In the genomic region with DNA sequence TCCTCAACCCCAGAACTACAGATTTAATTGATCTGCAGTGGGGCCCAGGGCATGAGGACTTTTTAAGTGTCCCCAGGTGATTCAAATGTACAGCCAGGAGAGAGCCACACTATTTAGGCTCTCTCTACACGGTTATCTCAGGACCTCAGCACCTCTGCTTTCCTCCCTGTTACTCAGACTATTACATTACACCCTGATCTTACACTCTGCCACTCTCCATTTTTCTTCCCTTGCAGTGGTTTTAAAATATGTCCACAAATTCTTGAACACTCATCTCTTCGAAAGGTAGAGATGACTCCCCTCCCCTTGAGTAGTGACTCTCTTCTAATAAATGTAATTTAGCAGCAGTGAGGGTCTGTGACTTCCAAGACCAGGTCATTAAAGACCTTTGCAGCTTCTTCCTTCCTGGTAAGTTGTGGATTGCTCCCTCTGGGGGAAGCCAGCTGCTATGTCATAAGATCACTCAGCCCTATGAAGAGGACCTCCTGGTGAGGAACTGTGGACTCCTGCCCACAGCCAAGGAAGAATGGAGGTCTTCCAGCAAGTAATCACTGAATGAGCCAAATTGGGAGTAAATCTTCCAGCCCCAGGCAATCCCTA, we compare ENCODE assay signal across 9 cellular contexts.
DNase-seq lines count a peak whose midpoint lies in the region; ATAC-seq, FAIRE-seq and TF ChIP-seq lines count a peak whose summit lies in the region.
"Had no signal": no experiment of that assay in that cellular context is flagged by ENCODE, and none has a peak within 500 bp of the region (broad histone marks: within the 10 kb centered on the region; RNA-seq: fewer than 3 reads in every experiment).

No MANE protein-coding gene starts in this region.

- FAIRE-seq in GM12891 (lab: Jason Lieb, UNC), result peak; percentile 47
- FAIRE-seq: endometrium had no signal

- peak overlapping the region; percentile 80 for H2AFZ ChIP-seq in parathyroid adenoma

- no peak for TF ChIP-seq POLR2A in GM12891 (IDR thresholded peaks at IDR 0.05; ENCODE audit: low read depth, low read length)
- no peak for TF ChIP-seq POLR2A in esophagus muscularis mucosa (IDR thresholded peaks at IDR 0.05; ENCODE audit: low read depth)

- no peak for TF ChIP-seq EP300 in esophagus muscularis mucosa (IDR thresholded peaks at IDR 0.05)

- no peaks in the 10 kb centered on the region for H3K9me3 ChIP-seq in AG04450 (ENCODE audit: control insufficient read depth, insufficient read depth, low read length)
- H3K9me3 ChIP-seq in esophagus muscularis mucosa, result no peaks in the 10 kb centered on the region
- no peaks in the 10 kb centered on the region for H3K9me3 ChIP-seq in parathyroid adenoma (ENCODE audit: control insufficient read depth, low read length)

- no peak overlapping the region for H3K9ac ChIP-seq in parathyroid adenoma

- H3K36me3 ChIP-seq in esophagus muscularis mucosa (no peaks in the 10 kb centered on the region), parathyroid adenoma (ENCODE audit: control insufficient read depth, insufficient read depth, low read length) (no peaks in the 10 kb centered on the region)

- intact Hi-C loops in esophagus muscularis mucosa (cut with DNase I), result no loop called here

- H3K4me3 ChIP-seq in AG04450 (ENCODE audit: low read depth, low read length) (no peak overlapping the region), esophagus muscularis mucosa (no peak overlapping the region), parathyroid adenoma (ENCODE audit: low read depth, low read length) (no peak overlapping the region)

- peaks cover 0 to 7% (median 5%) of the 10 kb centered on the region in 4 donors for H3K4me1 ChIP-seq in esophagus muscularis mucosa
- peaks cover 12% of the 10 kb centered on the region for H3K4me1 ChIP-seq in parathyroid adenoma

- peak; percentile 78 for ATAC-seq in HG02885 (IDR thresholded peaks at IDR 0.05; ENCODE audit: poor library complexity, unreplicated experiment)

- H3K4me2 ChIP-seq in parathyroid adenoma (ENCODE audit: low read length), result no peak overlapping the region

- H3K27ac ChIP-seq in AG04450 (ENCODE audit: low read depth, low read length) (no peak overlapping the region), esophagus muscularis mucosa (replicated peaks in 1 of 4) (no peak overlapping the region), parathyroid adenoma (no peak overlapping the region)

- CTCF ChIA-PET in AG04450 (lab: Charles Lee), result interaction anchor here (0.6 to 2.8 kb wide), 16 partner anchors 9 to 420 kb away, joined by 3 to 12 read pairs (median 4); no protein-coding TSS in a partner anchor

- H3K27me3 ChIP-seq in AG04450 (ENCODE audit: control insufficient read depth, insufficient read depth, low read length) (no peaks in the 10 kb centered on the region), esophagus muscularis mucosa (no peaks in the 10 kb centered on the region), parathyroid adenoma (ENCODE audit: control insufficient read depth, insufficient read depth, low read length) (no peaks in the 10 kb centered on the region)

- DNase-seq in AG04450 (ENCODE audit: low read depth, low spot score) (no peak), GM12891 (ENCODE audit: insufficient read length, low spot score) (no peak), SK-N-DZ (ENCODE audit: low spot score) (peak; percentile 61), esophagus muscularis mucosa (ENCODE audit: extremely low spot score) (no peak), epidermal melanocyte (ENCODE audit: insufficient read length, low spot score) (no peak), globus pallidus (ENCODE audit: low spot score) (no peak)

- no peaks in the 10 kb centered on the region for H3K79me2 ChIP-seq in parathyroid adenoma

- POLR2A ChIA-PET in AG04450 (lab: Yijun Ruan, JAX), result interaction anchor here (1.2 to 1.9 kb wide), 2 partner anchors 14 to 87 kb away, joined by 3 to 6 read pairs; a partner anchor contains a TSS

- peak; percentile 62 for TF ChIP-seq CTCF in AG04450 (IDR thresholded peaks at IDR 0.05; ENCODE audit: low read depth, low read length)
- TF ChIP-seq CTCF in esophagus muscularis mucosa (IDR thresholded peaks at IDR 0.05), result peak; percentile 18 to 51 (median 45)
- TF ChIP-seq CTCF in parathyroid adenoma (IDR thresholded peaks at IDR 0.05), result peak; percentile 71

- 84% methylated on average over 2 of the region's 2 CpGs for WGBS in esophagus muscularis mucosa

TF ChIP-seq in GM12891, 5 proteins besides CTCF, POLR2A, EP300 and RAD21:
- TF ChIP-seq SPI1 (IDR thresholded peaks at IDR 0.05; ENCODE audit: low read depth, low read length), result 0 out of 2 replicates have a peak, but pooled peaks have one; percentile 16
- TF ChIP-seq PAX5 (IDR thresholded peaks at IDR 0.05; ENCODE audit: insufficient read depth, low read length, severe bottlenecking), result no peak
- TF ChIP-seq TAF1 (IDR thresholded peaks at IDR 0.05; ENCODE audit: low read depth, low read length), result no peak
- TF ChIP-seq POLR2AphosphoS5 (IDR thresholded peaks at IDR 0.05; ENCODE audit: low read depth, low read length), result no peak
